ENCODE assay signal across 23 cellular contexts in genomic region chr7:132433286-132433685, GRCh38.
A peak's percentile ranks its signal among the peaks of the same experiment; 100 is the strongest.
DNase-seq lines count a peak whose midpoint lies in the region; ATAC-seq lines count a peak whose summit lies in the region.
"Had no signal": no experiment of that assay in that cellular context is flagged by ENCODE, and none has a peak within 500 bp of the region (broad histone marks: within the 10 kb centered on the region; RNA-seq: fewer than 3 reads in every experiment).

No MANE protein-coding gene starts in this region.

- peak overlapping the region; percentile 30 to 50 for H3K27ac Mint-ChIP-seq in stimulated activated naive CD8-positive, alpha-beta T cell treated with anti-CD3 and anti-CD28 coated beads, Interleukin-15, amount 100 ng/mL, for 72 hours
- H3K27ac Mint-ChIP-seq in T-helper 17 cell = peak overlapping the region; percentile 86
- peak overlapping the region; percentile 51 for H3K27ac Mint-ChIP-seq in activated naive CD8-positive, alpha-beta T cell
- H3K27ac Mint-ChIP-seq in stimulated activated effector memory CD8-positive, alpha-beta T cell treated with anti-CD3 and anti-CD28 coated beads, Interleukin-12 subunit alpha, Interleukin-12 subunit beta, amount 100 ng/mL, for 72 hours = peak overlapping the region; percentile 33
- H3K27ac Mint-ChIP-seq: mesothelial cell of epicardium had no signal

- no peak overlapping the region for H3K4me3 Mint-ChIP-seq in stimulated activated naive CD8-positive, alpha-beta T cell treated with anti-CD3 and anti-CD28 coated beads, Interleukin-15, amount 100 ng/mL, for 72 hours
- peak overlapping the region; percentile 47 for H3K4me3 Mint-ChIP-seq in T-helper 17 cell
- no peak overlapping the region for H3K4me3 Mint-ChIP-seq in activated naive CD8-positive, alpha-beta T cell
- peak overlapping the region; percentile 10 for H3K4me3 Mint-ChIP-seq in stimulated activated effector memory CD8-positive, alpha-beta T cell treated with anti-CD3 and anti-CD28 coated beads, Interleukin-12 subunit alpha, Interleukin-12 subunit beta, amount 100 ng/mL, for 72 hours
- H3K4me3 Mint-ChIP-seq: mesothelial cell of epicardium had no signal

- H3K9me3 Mint-ChIP-seq in stimulated activated naive CD8-positive, alpha-beta T cell treated with anti-CD3 and anti-CD28 coated beads, Interleukin-15, amount 100 ng/mL, for 72 hours = peaks cover 5% of the 10 kb centered on the region in 2 donors
- H3K9me3 Mint-ChIP-seq in activated naive CD8-positive, alpha-beta T cell (ENCODE audit: low read depth) = no peaks in the 10 kb centered on the region
- H3K9me3 Mint-ChIP-seq in stimulated activated effector memory CD8-positive, alpha-beta T cell treated with anti-CD3 and anti-CD28 coated beads, Interleukin-12 subunit alpha, Interleukin-12 subunit beta, amount 100 ng/mL, for 72 hours = no peaks in the 10 kb centered on the region
- H3K9me3 Mint-ChIP-seq: mesothelial cell of epicardium had no signal

- DNase-seq in stimulated activated naive CD8-positive, alpha-beta T cell treated with anti-CD3 and anti-CD28 coated beads, Interleukin-15, amount 100 ng/mL, for 72 hours = peak in 1 of 2 donors; percentile 31
- no peak for DNase-seq in stimulated activated naive CD8-positive, alpha-beta T cell treated with anti-CD3 and anti-CD28 coated beads, Interleukin-15, Interleukin-2, amounts not matched to agents 100 U/mL and 50 U/mL, for 24 hours
- DNase-seq in T-helper 17 cell (no peak), glomerular visceral epithelial cell (ENCODE audit: extremely low spot score) (no peak), NCI-H146 treated with DMSO at 0.1 percent for 48 hours (lab: John Stamatoyannopoulos, UW; ENCODE audit: unreplicated experiment) (no peak), HT-29 (ENCODE audit: low spot score) (no peak)
- DNase-seq in stimulated activated effector memory CD8-positive, alpha-beta T cell treated with anti-CD3 and anti-CD28 coated beads, Interleukin-12 subunit alpha, Interleukin-12 subunit beta, amount 100 ng/mL, for 72 hours (ENCODE audit: low spot score in 2 of 2) = no peak
- DNase-seq: ACHN; activated T-cell treated with anti-CD3 and anti-CD28 coated beads, Interleukin-2, amount 50 U/mL, for 1 hour; colonic mucosa; DMS79 treated with DMSO at 0.1 percent for 48 hours; head of caudate nucleus; Karpas-422; left lung; NCI-H1105; NCI-H446 treated with DMSO at 0.1 percent for 48 hours; NK-92 treated with Interleukin-12 subunit alpha and Interleukin-12 subunit beta, amount 100 ng/mL, for 24 hours; psoas muscle; stimulated activated CD4-positive, alpha-beta T cell treated with anti-CD3 and anti-CD28 coated beads, Interleukin-2, amount 100 ng/mL, for 24 hours; stimulated activated naive CD4-positive, alpha-beta T cell treated with Interleukin-2 at 50 U/mL for 16 hours had no signal

- no peaks in the 10 kb centered on the region for H3K9me3 ChIP-seq in T-helper 17 cell (ENCODE audit: control insufficient read depth, low read length, poor library complexity, severe bottlenecking)
- H3K9me3 ChIP-seq: colonic mucosa, left lung, psoas muscle, tibial nerve had no signal

- peak; percentile 23 for ATAC-seq in stimulated activated naive CD8-positive, alpha-beta T cell treated with anti-CD3 and anti-CD28 coated beads, Interleukin-15, amount 100 ng/mL, for 72 hours
- no peak for ATAC-seq in stimulated activated naive CD8-positive, alpha-beta T cell treated with anti-CD3 and anti-CD28 coated beads, Interleukin-15, Interleukin-2, amounts not matched to agents 100 U/mL and 50 U/mL, for 24 hours
- ATAC-seq in T-helper 17 cell = no peak
- peak; percentile 9 for ATAC-seq in stimulated activated effector memory CD8-positive, alpha-beta T cell treated with anti-CD3 and anti-CD28 coated beads, Interleukin-12 subunit alpha, Interleukin-12 subunit beta, amount 100 ng/mL, for 72 hours
- ATAC-seq: left lung, psoas muscle had no signal

- H3K4me1 Mint-ChIP-seq in stimulated activated naive CD8-positive, alpha-beta T cell treated with anti-CD3 and anti-CD28 coated beads, Interleukin-15, amount 100 ng/mL, for 72 hours = peaks cover 87% of the 10 kb centered on the region
- H3K4me1 Mint-ChIP-seq in T-helper 17 cell = peaks cover 62% of the 10 kb centered on the region
- peaks cover 89% of the 10 kb centered on the region for H3K4me1 Mint-ChIP-seq in activated naive CD8-positive, alpha-beta T cell (ENCODE audit: low read depth)
- H3K4me1 Mint-ChIP-seq in stimulated activated effector memory CD8-positive, alpha-beta T cell treated with anti-CD3 and anti-CD28 coated beads, Interleukin-12 subunit alpha, Interleukin-12 subunit beta, amount 100 ng/mL, for 72 hours = peaks cover 97% of the 10 kb centered on the region

- no peaks in the 10 kb centered on the region for H3K36me3 Mint-ChIP-seq in T-helper 17 cell (ENCODE audit: low read depth)
- no peaks in the 10 kb centered on the region for H3K36me3 Mint-ChIP-seq in activated naive CD8-positive, alpha-beta T cell
- peaks cover 10% of the 10 kb centered on the region for H3K36me3 Mint-ChIP-seq in stimulated activated effector memory CD8-positive, alpha-beta T cell treated with anti-CD3 and anti-CD28 coated beads, Interleukin-12 subunit alpha, Interleukin-12 subunit beta, amount 100 ng/mL, for 72 hours
- H3K36me3 Mint-ChIP-seq: mesothelial cell of epicardium had no signal

- H3K27me3 Mint-ChIP-seq in stimulated activated naive CD8-positive, alpha-beta T cell treated with anti-CD3 and anti-CD28 coated beads, Interleukin-15, amount 100 ng/mL, for 72 hours = no peaks in the 10 kb centered on the region
- H3K27me3 Mint-ChIP-seq in T-helper 17 cell = peaks cover 7% of the 10 kb centered on the region
- no peaks in the 10 kb centered on the region for H3K27me3 Mint-ChIP-seq in activated naive CD8-positive, alpha-beta T cell

Comparison
In these comparisons a context has a peak if more than half of its experiments do, and no peak if none do; other contexts are left out.
1. ATAC-seq: peak in stimulated activated naive CD8-positive, alpha-beta T cell treated with anti-CD3 and anti-CD28 coated beads, Interleukin-15, amount 100 ng/mL, for 72 hours (single experiment) and stimulated activated effector memory CD8-positive, alpha-beta T cell treated with anti-CD3 and anti-CD28 coated beads, Interleukin-12 subunit alpha, Interleukin-12 subunit beta, amount 100 ng/mL, for 72 hours (single experiment); none in stimulated activated naive CD8-positive, alpha-beta T cell treated with anti-CD3 and anti-CD28 coated beads, Interleukin-15, Interleukin-2, amounts not matched to agents 100 U/mL and 50 U/mL, for 24 hours (single experiment) and T-helper 17 cell (single experiment).
2. H3K27ac Mint-ChIP-seq: peak in every context shown above with its lines; median percentile 86 in T-helper 17 cell; 51 in activated naive CD8-positive, alpha-beta T cell; 40 in stimulated activated naive CD8-positive, alpha-beta T cell treated with anti-CD3 and anti-CD28 coated beads, Interleukin-15, amount 100 ng/mL, for 72 hours; 33 in stimulated activated effector memory CD8-positive, alpha-beta T cell treated with anti-CD3 and anti-CD28 coated beads, Interleukin-12 subunit alpha, Interleukin-12 subunit beta, amount 100 ng/mL, for 72 hours.
3. H3K4me3 Mint-ChIP-seq: peak in T-helper 17 cell (single experiment) and stimulated activated effector memory CD8-positive, alpha-beta T cell treated with anti-CD3 and anti-CD28 coated beads, Interleukin-12 subunit alpha, Interleukin-12 subunit beta, amount 100 ng/mL, for 72 hours (single experiment); none in stimulated activated naive CD8-positive, alpha-beta T cell treated with anti-CD3 and anti-CD28 coated beads, Interleukin-15, amount 100 ng/mL, for 72 hours (0 of 2) and activated naive CD8-positive, alpha-beta T cell (single experiment).